In genomic region chr18:68148862-68149261, GRCh38 we compare ENCODE assay signal across 22 cellular contexts.
DNase-seq lines count a peak whose midpoint lies in the region; TF ChIP-seq lines count a peak whose summit lies in the region.
"Had no signal": no experiment of that assay in that cellular context is flagged by ENCODE, and none has a peak within 500 bp of the region (broad histone marks: within the 10 kb centered on the region; RNA-seq: fewer than 3 reads in every experiment).

No MANE protein-coding gene starts in this region.

- H2AFZ ChIP-seq in KMS-11 (ENCODE audit: low read depth): 0 out of 2 replicates have a peak overlapping the region, but pooled peaks have one; percentile 40
- H2AFZ ChIP-seq: hepatocyte had no signal

- H3K36me3 ChIP-seq in KMS-11 (ENCODE audit: insufficient read depth): no peaks in the 10 kb centered on the region
- H3K36me3 ChIP-seq: tibial artery had no signal

- no peak overlapping the region for H3K4me3 ChIP-seq in KMS-11 (IDR thresholded peaks at IDR 0.05; ENCODE audit: insufficient read depth, low read depth, low read length)
- H3K4me3 ChIP-seq: hepatocyte, tibial artery had no signal

- no peak overlapping the region; the same call in 1 of the 2 replicates for H3K27ac ChIP-seq in KMS-11
- H3K27ac ChIP-seq: hepatocyte, tibial artery had no signal

- no peaks in the 10 kb centered on the region for H3K27me3 ChIP-seq in KMS-11 (ENCODE audit: insufficient read depth, low read depth)
- H3K27me3 ChIP-seq: hepatocyte, tibial artery had no signal

- no peak for TF ChIP-seq CTCF in KMS-11 (conservative IDR thresholded peaks at IDR 0.05; ENCODE audit: low read depth, low read length)

- no peaks in the 10 kb centered on the region for H4K20me1 ChIP-seq in KMS-11 (ENCODE audit: insufficient read depth)

- DNase-seq in DMS53 (lab: John Stamatoyannopoulos, UW) (peak; percentile 97), SHP77 treated with DMSO at 0.1 percent for 48 hours (lab: John Stamatoyannopoulos, UW) (peak; percentile 74), islet precursor cell (peak; percentile 59), UCSD-AML1 (lab: John Stamatoyannopoulos, UW; ENCODE audit: unreplicated experiment) (no peak), NCI-H128 (lab: John Stamatoyannopoulos, UW; ENCODE audit: unreplicated experiment) (no peak), DMS114 treated with DMSO at 0.1 percent for 48 hours (lab: John Stamatoyannopoulos, UW; ENCODE audit: unreplicated experiment) (no peak), 8988T (no peak)
- DNase-seq: activated CD4-positive, alpha-beta T cell treated with anti-CD3 and anti-CD28 coated beads for 36 hours; activated CD8-positive, alpha-beta memory T cell treated with anti-CD3 and anti-CD28 coated beads, Interleukin-2, amount 50 U/mL, for 4 hours; activated effector memory CD4-positive, alpha-beta T cell treated with anti-CD3 and anti-CD28 coated beads, Interleukin-2, amount 50 U/mL, for 16 hours; CD8-positive, alpha-beta memory T cell; EL; Kasumi-1; mesenchymal stem cell; natural killer cell; NCI-H524 treated with DMSO at 0.1 percent for 48 hours; posterior cingulate gyrus; stimulated activated CD4-positive, alpha-beta T cell treated with anti-CD3 and anti-CD28 coated beads, Interleukin-1b, Interleukin-23, amount 100 ng/mL, for 48 hours; stimulated activated naive CD8-positive, alpha-beta T cell treated with anti-CD3 and anti-CD28 coated beads, Interleukin-15, Interleukin-2, amounts not matched to agents 100 U/mL and 50 U/mL, for 24 hours; tibial artery had no signal

- no peak overlapping the region for H3K9ac ChIP-seq in KMS-11

- H3K4me1 ChIP-seq in KMS-11 (ENCODE audit: low read depth, poor library complexity, severe bottlenecking): peaks cover 25% of the 10 kb centered on the region
- H3K4me1 ChIP-seq: tibial artery had no signal

- H3K79me2 ChIP-seq in KMS-11 (ENCODE audit: insufficient read depth, low read depth): no peaks in the 10 kb centered on the region
- H3K79me2 ChIP-seq: hepatocyte had no signal

- H3K4me2 ChIP-seq in KMS-11: no peak overlapping the region; the same call in 1 of the 2 replicates
- H3K4me2 ChIP-seq: hepatocyte had no signal

Comparison
In these comparisons a context has a peak if more than half of its experiments do, and no peak if none do; other contexts are left out.
1. DNase-seq: peak in DMS53 (single experiment), SHP77 treated with DMSO at 0.1 percent for 48 hours (single experiment) and islet precursor cell (single experiment); none in UCSD-AML1 (single experiment), NCI-H128 (single experiment), DMS114 treated with DMSO at 0.1 percent for 48 hours (single experiment) and 8988T (single experiment).